9 cellular contexts compared by ENCODE assay signal in the genomic region with DNA sequence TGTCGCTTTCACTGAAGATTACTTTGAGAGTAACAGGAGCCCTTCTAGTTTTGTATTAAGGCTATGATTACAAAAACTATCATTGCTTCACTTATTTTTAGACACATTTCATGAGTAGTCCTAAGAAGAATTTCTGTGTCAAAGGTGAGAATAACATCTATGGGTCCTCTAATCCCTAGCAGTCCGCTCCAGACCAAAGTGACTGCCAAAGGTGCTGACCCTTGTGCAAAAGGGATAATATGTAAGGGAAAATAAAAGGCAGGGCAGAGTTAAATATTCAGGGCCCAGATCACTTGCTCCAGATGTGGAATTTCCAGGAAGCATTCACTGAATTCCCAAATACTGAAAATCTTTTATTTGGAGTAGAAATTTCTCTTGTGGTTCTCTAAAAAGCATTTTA. TPM values are rescaled to one million over a fixed set of nuclear protein-coding genes. Genes with fewer than 3 reads are reported as not detected.
A peak's percentile ranks its signal among the peaks of the same experiment; 100 is the strongest.
DNase-seq lines count a peak whose midpoint lies in the region; TF ChIP-seq lines count a peak whose summit lies in the region.
"Had no signal": no experiment of that assay in that cellular context is flagged by ENCODE, and none has a peak within 500 bp of the region (broad histone marks: within the 10 kb centered on the region; RNA-seq: fewer than 3 reads in every experiment).

No MANE protein-coding gene starts in this region.

- H3K4me3 ChIP-seq in brain microvascular endothelial cell (ENCODE audit: low read depth, low read length) = no peak overlapping the region
- peak overlapping the region in 1 of 3 donors; percentile 25 for H3K4me3 ChIP-seq in skeletal muscle tissue (ENCODE audit: low read length in 3 of 3)

- H3K27me3 ChIP-seq in brain microvascular endothelial cell (replicated peaks) (no peaks in the 10 kb centered on the region), skeletal muscle tissue (ENCODE audit: control insufficient read depth in 3 of 3, insufficient read depth in 3 of 3, low read length in 3 of 3) (no peaks in the 10 kb centered on the region)

- H3K36me3 ChIP-seq in brain microvascular endothelial cell (replicated peaks) (peaks cover 4% of the 10 kb centered on the region), skeletal muscle tissue (ENCODE audit: control insufficient read depth in 3 of 3, insufficient read depth in 3 of 3, low read length in 3 of 3) (peaks cover 0 to 10% (median 8%) of the 10 kb centered on the region in 3 donors)

- TF ChIP-seq CTCF in brain microvascular endothelial cell (IDR thresholded peaks at IDR 0.05; ENCODE audit: low read depth, low read length, missing control alignments) = no peak

- peak; percentile 96 for DNase-seq in GM04504 (ENCODE audit: low read depth)
- peak; percentile 60 for DNase-seq in brain microvascular endothelial cell
- DNase-seq in hepatic stellate cell (ENCODE audit: low spot score) = peak; percentile 69
- DNase-seq in T-helper 2 cell = no peak
- DNase-seq in NCI-H510A treated with DMSO at 0.1 percent for 48 hours (lab: John Stamatoyannopoulos, UW) = no peak
- no peak for DNase-seq in DMS79 treated with DMSO at 0.1 percent for 48 hours (lab: John Stamatoyannopoulos, UW)
- no peak for DNase-seq in erythroblast (lab: John Stamatoyannopoulos, UW)
- DNase-seq: NCI-H526 treated with DMSO at 0.1 percent for 48 hours had no signal

- peak overlapping the region; percentile 43 to 60 (median 51) for H3K9ac ChIP-seq in skeletal muscle tissue (ENCODE audit: low read depth in 1 of 3, low read length in 3 of 3)

- TF ChIP-seq POLR2A in erythroblast (IDR thresholded peaks at IDR 0.05; ENCODE audit: low read length) = no peak

- H3K27ac ChIP-seq in brain microvascular endothelial cell = peak overlapping the region; percentile 49
- H3K27ac ChIP-seq in skeletal muscle tissue (ENCODE audit: low read depth, low read length) = peak overlapping the region; percentile 76

- peaks cover 29 to 46% (median 35%) of the 10 kb centered on the region in 3 donors for H3K4me1 ChIP-seq in skeletal muscle tissue (ENCODE audit: control insufficient read depth in 3 of 3, insufficient read depth in 3 of 3, low read length in 3 of 3)

- in situ Hi-C loops in brain microvascular endothelial cell (cut with HindIII; ENCODE audit: low pct_ligation_motif_present, low sequenced_read_pairs) = no loop called here

- H3K9me3 ChIP-seq in skeletal muscle tissue (ENCODE audit: control insufficient read depth in 3 of 3, low read length in 3 of 3) = no peaks in the 10 kb centered on the region

RNA-seq across cellular contexts. Expression of a gene that starts 29.3 kb away (rescaled TPM):
- total RNA-seq in skeletal muscle tissue = 29.2 TPM

Comparison
In these comparisons a context has a peak if more than half of its experiments do, and no peak if none do; other contexts are left out.
1. DNase-seq: peak in GM04504 (single experiment), brain microvascular endothelial cell (single experiment) and hepatic stellate cell (single experiment); none in T-helper 2 cell (0 of 5), NCI-H510A treated with DMSO at 0.1 percent for 48 hours (single experiment), DMS79 treated with DMSO at 0.1 percent for 48 hours (single experiment) and erythroblast (0 of 2).